27 cellular contexts compared by ENCODE assay signal in genomic region chr12:104272938-104273337, GRCh38.
"Had no signal": no experiment of that assay in that cellular context is flagged by ENCODE, and none has a peak within 500 bp of the region (broad histone marks: within the 10 kb centered on the region; RNA-seq: fewer than 3 reads in every experiment).

No MANE protein-coding gene starts in this region.

- H3K9me3 Mint-ChIP-seq: activated B cell treated with CpG ODN at 0.5 μM for 24 hours; activated naive CD8-positive, alpha-beta T cell treated with anti-CD3 and anti-CD28 coated beads, Interleukin-2, amount 10 ng/mL, durations not matched to agents 7 days and 5 days; immature natural killer cell; naive thymus-derived CD8-positive, alpha-beta T cell; T-helper 1 cell treated with Interleukin-12 subunit alpha and Interleukin-12 subunit beta and Interleukin-4 antibody, amounts not matched to agents 30 μg/mL and 1 μg/mL, for 36 hours had no signal

- H3K4me1 ChIP-seq: left lung, lower lobe of right lung, right atrium auricular region, tibial nerve had no signal

- H3K36me3 ChIP-seq: brain microvascular endothelial cell, left lung, lower lobe of right lung, right atrium auricular region, spleen, tibial nerve had no signal

- H3K4me1 Mint-ChIP-seq: neural crest cell had no signal

- H3K9me3 ChIP-seq: left lung, lower lobe of right lung, right atrium auricular region, spleen, tibial nerve had no signal

- H3K27ac Mint-ChIP-seq: activated B cell treated with CpG ODN at 0.5 μM for 24 hours; activated naive CD8-positive, alpha-beta T cell treated with anti-CD3 and anti-CD28 coated beads, Interleukin-2, amount 10 ng/mL, durations not matched to agents 7 days and 5 days; immature natural killer cell; naive thymus-derived CD8-positive, alpha-beta T cell; T-helper 1 cell treated with Interleukin-12 subunit alpha and Interleukin-12 subunit beta and Interleukin-4 antibody, amounts not matched to agents 30 μg/mL and 1 μg/mL, for 36 hours had no signal

- H3K4me3 ChIP-seq: coronary artery, dorsolateral prefrontal cortex, left lung, lower lobe of right lung, right atrium auricular region, spleen, tibial nerve had no signal

- H3K27ac ChIP-seq: brain microvascular endothelial cell, coronary artery, dorsolateral prefrontal cortex, left lung, lower lobe of right lung, parathyroid adenoma, right atrium auricular region, spleen, tibial nerve had no signal

- H3K27me3 ChIP-seq: brain microvascular endothelial cell, dorsolateral prefrontal cortex, left lung, right atrium auricular region, spleen, tibial nerve had no signal

- H3K36me3 Mint-ChIP-seq: activated naive CD8-positive, alpha-beta T cell treated with anti-CD3 and anti-CD28 coated beads, Interleukin-2, amount 10 ng/mL, durations not matched to agents 7 days and 5 days; immature natural killer cell had no signal

- H3K27me3 Mint-ChIP-seq: activated B cell treated with CpG ODN at 0.5 μM for 24 hours; naive thymus-derived CD8-positive, alpha-beta T cell had no signal

- ATAC-seq: naive thymus-derived CD8-positive, alpha-beta T cell had no signal

- DNase-seq: activated B cell treated with CpG ODN at 0.5 μM for 24 hours; activated CD4-positive, alpha-beta T cell treated with anti-CD3 and anti-CD28 coated beads, Interleukin-2, amount 50 U/mL, for 4 hours; activated effector memory CD4-positive, alpha-beta T cell treated with Interleukin-2 at 50 U/mL for 16 hours; activated naive CD4-positive, alpha-beta T cell treated with Interleukin-2 at 50 U/mL for 16 hours; activated naive CD8-positive, alpha-beta T cell treated with anti-CD3 and anti-CD28 coated beads, Interleukin-2, amount 10 ng/mL, durations not matched to agents 7 days and 5 days; activated T-cell treated with anti-CD3 and anti-CD28 coated beads for 4 hours; brain microvascular endothelial cell; dorsolateral prefrontal cortex; effector memory CD4-positive, alpha-beta T cell; head of caudate nucleus; hippocampal formation; immature natural killer cell; kidney glomerular epithelial cell; left lung; lower lobe of right lung; mesenchymal stem cell; naive thymus-derived CD8-positive, alpha-beta T cell; occipital lobe; spleen; stimulated activated naive CD4-positive, alpha-beta T cell; T-helper 9 cell had no signal

- H3K4me3 Mint-ChIP-seq: activated B cell treated with CpG ODN at 0.5 μM for 24 hours; activated naive CD8-positive, alpha-beta T cell treated with anti-CD3 and anti-CD28 coated beads, Interleukin-2, amount 10 ng/mL, durations not matched to agents 7 days and 5 days; immature natural killer cell; naive thymus-derived CD8-positive, alpha-beta T cell; neural crest cell; T-helper 1 cell treated with Interleukin-12 subunit alpha and Interleukin-12 subunit beta and Interleukin-4 antibody, amounts not matched to agents 30 μg/mL and 1 μg/mL, for 36 hours had no signal
